31 cellular contexts compared by ENCODE assay signal in the genomic region with DNA sequence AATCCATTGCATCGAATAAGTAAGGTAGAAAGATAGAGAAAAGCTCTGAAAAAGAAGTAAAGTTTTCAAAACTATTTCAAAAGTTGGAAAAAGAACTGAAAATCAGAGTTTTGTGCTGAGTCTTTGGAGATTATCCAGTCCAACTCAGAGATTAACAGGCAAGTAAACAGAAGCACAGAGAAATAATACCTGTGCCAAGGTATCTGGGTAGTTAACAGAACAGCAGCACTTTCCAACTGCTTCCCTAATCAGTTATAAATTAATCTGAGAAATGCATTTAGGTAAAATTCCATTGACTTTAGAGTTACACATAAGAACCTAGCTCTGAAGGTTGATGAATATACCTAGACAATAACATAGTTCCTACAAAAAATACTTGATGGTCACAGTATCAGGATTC.
"Had no signal": no experiment of that assay in that cellular context is flagged by ENCODE, and none has a peak within 500 bp of the region (broad histone marks: within the 10 kb centered on the region; RNA-seq: fewer than 3 reads in every experiment).

No MANE protein-coding gene starts in this region.

- DNase-seq: activated B cell treated with CpG ODN at 0.5 μM for 24 hours; activated CD4-positive, alpha-beta T cell treated with anti-CD3 and anti-CD28 coated beads for 48 hours; activated CD4-positive, alpha-beta T cell treated with anti-CD3 and anti-CD28 coated beads, Interleukin-2, amount 50 U/mL, for 1 hour; activated CD4-positive, alpha-beta T cell treated with anti-CD3 and anti-CD28 coated beads, Interleukin-2, amount 50 U/mL, for 48 hours; activated CD8-positive, alpha-beta memory T cell treated with anti-CD3 and anti-CD28 coated beads for 24 hours; activated CD8-positive, alpha-beta T cell treated with anti-CD3 and anti-CD28 coated beads for 36 hours; activated effector memory CD4-positive, alpha-beta T cell treated with anti-CD3 and anti-CD28 coated beads, Interleukin-2, amount 50 U/mL, for 16 hours; activated naive CD4-positive, alpha-beta T cell treated with anti-CD3 and anti-CD28 coated beads for 36 hours; activated naive CD8-positive, alpha-beta T cell treated with anti-CD3 and anti-CD28 coated beads for 36 hours; activated naive CD8-positive, alpha-beta T cell treated with anti-CD3 and anti-CD28 coated beads, Interleukin-2, amount 50 U/mL, for 24 hours; activated T-cell treated with anti-CD3 and anti-CD28 coated beads, Interleukin-2, amount 50 U/mL, for 4 hours; brain microvascular endothelial cell; dorsolateral prefrontal cortex; effector memory CD4-positive, alpha-beta T cell; erythroblast; foreskin keratinocyte; T-helper 1 cell; T-helper 17 cell; T1000; WERI-Rb-1 had no signal

- H3K36me3 ChIP-seq: ascending aorta, brain microvascular endothelial cell, WERI-Rb-1 had no signal

- H3K4me1 ChIP-seq: ascending aorta, esophagus muscularis mucosa, foreskin keratinocyte, gastroesophageal sphincter had no signal

- ATAC-seq: activated CD4-positive, CD25-positive, alpha-beta regulatory T cell treated with anti-CD3 and anti-CD28 coated beads, Interleukin-2, amount 50 U/mL, for 24 hours; activated CD8-positive, alpha-beta T cell treated with anti-CD3 and anti-CD28 coated beads for 36 hours; activated naive CD8-positive, alpha-beta T cell treated with anti-CD3 and anti-CD28 coated beads, Interleukin-2, amount 50 U/mL, for 24 hours; activated T-cell treated with anti-CD3 and anti-CD28 coated beads, Interleukin-2, amount 50 U/mL, for 4 hours; activated T-helper 17 cell treated with anti-CD3 and anti-CD28 coated beads, Interleukin-2, amount 50 U/mL, for 72 hours; foreskin keratinocyte; gastroesophageal sphincter; T-helper 17 cell had no signal

- H3K27ac ChIP-seq: ascending aorta, brain microvascular endothelial cell, coronary artery, dorsolateral prefrontal cortex, esophagus muscularis mucosa, foreskin keratinocyte, gastroesophageal sphincter, WERI-Rb-1 had no signal

- H3K27me3 ChIP-seq: ascending aorta, brain microvascular endothelial cell, dorsolateral prefrontal cortex, esophagus muscularis mucosa, foreskin keratinocyte, gastroesophageal sphincter had no signal

- H3K4me3 ChIP-seq: ascending aorta, coronary artery, dorsolateral prefrontal cortex, esophagus muscularis mucosa, gastroesophageal sphincter had no signal

- H3K4me1 Mint-ChIP-seq: activated B cell treated with CpG ODN at 0.5 μM for 24 hours; activated naive CD4-positive, alpha-beta T cell treated with anti-CD3 and anti-CD28 coated beads, Interleukin-2, amount 50 U/mL, for 24 hours; activated naive CD8-positive, alpha-beta T cell treated with anti-CD3 and anti-CD28 coated beads for 36 hours; activated naive CD8-positive, alpha-beta T cell treated with anti-CD3 and anti-CD28 coated beads, Interleukin-2, amount 50 U/mL, for 24 hours; activated T-helper 17 cell treated with anti-CD3 and anti-CD28 coated beads, Interleukin-2, amount 50 U/mL, for 72 hours; central memory CD8-positive, alpha-beta T cell had no signal

- H3K9me3 Mint-ChIP-seq: activated B cell treated with CpG ODN at 0.5 μM for 24 hours; activated CD8-positive, alpha-beta T cell treated with anti-CD3 and anti-CD28 coated beads for 36 hours; activated naive CD4-positive, alpha-beta T cell treated with anti-CD3 and anti-CD28 coated beads for 36 hours; activated naive CD4-positive, alpha-beta T cell treated with anti-CD3 and anti-CD28 coated beads, Interleukin-2, amount 50 U/mL, for 24 hours; activated naive CD8-positive, alpha-beta T cell treated with anti-CD3 and anti-CD28 coated beads for 36 hours; activated naive CD8-positive, alpha-beta T cell treated with anti-CD3 and anti-CD28 coated beads, Interleukin-2, amount 50 U/mL, for 24 hours; activated T-cell treated with anti-CD3 and anti-CD28 coated beads, Interleukin-2, amount 50 U/mL, for 4 hours; activated T-helper 17 cell treated with anti-CD3 and anti-CD28 coated beads, Interleukin-2, amount 50 U/mL, for 72 hours; central memory CD8-positive, alpha-beta T cell; dendritic cell treated with granulocyte-macrophage colony-stimulating factor and Interleukin-4, amounts not matched to agents 40 ng/mL and 50 ng/mL, for 4 days had no signal

- FAIRE-seq: bronchial epithelial cell had no signal

- H3K27me3 Mint-ChIP-seq: activated B cell treated with CpG ODN at 0.5 μM for 24 hours; activated CD8-positive, alpha-beta T cell treated with anti-CD3 and anti-CD28 coated beads for 36 hours; activated naive CD4-positive, alpha-beta T cell treated with anti-CD3 and anti-CD28 coated beads, Interleukin-2, amount 50 U/mL, for 24 hours; activated naive CD8-positive, alpha-beta T cell treated with anti-CD3 and anti-CD28 coated beads for 36 hours; activated naive CD8-positive, alpha-beta T cell treated with anti-CD3 and anti-CD28 coated beads, Interleukin-2, amount 50 U/mL, for 24 hours; activated T-helper 17 cell treated with anti-CD3 and anti-CD28 coated beads, Interleukin-2, amount 50 U/mL, for 72 hours; central memory CD8-positive, alpha-beta T cell; dendritic cell treated with granulocyte-macrophage colony-stimulating factor and Interleukin-4, amounts not matched to agents 40 ng/mL and 50 ng/mL, for 4 days; T-helper 17 cell had no signal

- H3K27ac Mint-ChIP-seq: activated B cell treated with CpG ODN at 0.5 μM for 24 hours; activated CD8-positive, alpha-beta T cell treated with anti-CD3 and anti-CD28 coated beads for 36 hours; activated naive CD4-positive, alpha-beta T cell treated with anti-CD3 and anti-CD28 coated beads for 36 hours; activated naive CD4-positive, alpha-beta T cell treated with anti-CD3 and anti-CD28 coated beads, Interleukin-2, amount 50 U/mL, for 24 hours; activated naive CD8-positive, alpha-beta T cell treated with anti-CD3 and anti-CD28 coated beads for 36 hours; activated naive CD8-positive, alpha-beta T cell treated with anti-CD3 and anti-CD28 coated beads, Interleukin-2, amount 50 U/mL, for 24 hours; activated T-helper 17 cell treated with anti-CD3 and anti-CD28 coated beads, Interleukin-2, amount 50 U/mL, for 72 hours; dendritic cell treated with granulocyte-macrophage colony-stimulating factor and Interleukin-4, amounts not matched to agents 40 ng/mL and 50 ng/mL, for 4 days; T-helper 17 cell; T-helper 2 cell treated with Interferon-gamma antibody and Interleukin-4, amounts not matched to agents 5 μg/mL and 100 μg/mL, for 36 hours had no signal

- H3K4me3 Mint-ChIP-seq: activated B cell treated with CpG ODN at 0.5 μM for 24 hours; activated CD8-positive, alpha-beta T cell treated with anti-CD3 and anti-CD28 coated beads for 36 hours; activated naive CD4-positive, alpha-beta T cell treated with anti-CD3 and anti-CD28 coated beads for 36 hours; activated naive CD4-positive, alpha-beta T cell treated with anti-CD3 and anti-CD28 coated beads, Interleukin-2, amount 50 U/mL, for 24 hours; activated naive CD8-positive, alpha-beta T cell treated with anti-CD3 and anti-CD28 coated beads for 36 hours; activated naive CD8-positive, alpha-beta T cell treated with anti-CD3 and anti-CD28 coated beads, Interleukin-2, amount 50 U/mL, for 24 hours; activated T-cell treated with anti-CD3 and anti-CD28 coated beads, Interleukin-2, amount 50 U/mL, for 4 hours; activated T-helper 17 cell treated with anti-CD3 and anti-CD28 coated beads, Interleukin-2, amount 50 U/mL, for 72 hours; central memory CD8-positive, alpha-beta T cell; dendritic cell treated with granulocyte-macrophage colony-stimulating factor and Interleukin-4, amounts not matched to agents 40 ng/mL and 50 ng/mL, for 4 days; T-helper 17 cell; T-helper 2 cell treated with Interferon-gamma antibody and Interleukin-4, amounts not matched to agents 5 μg/mL and 100 μg/mL, for 36 hours had no signal

- H3K9me3 ChIP-seq: ascending aorta, esophagus muscularis mucosa, gastroesophageal sphincter had no signal
